In genomic region chr3:164418426-164418825, GRCh38 we compare ENCODE assay signal across 16 cellular contexts.
DNase-seq lines count a peak whose midpoint lies in the region; ATAC-seq and TF ChIP-seq lines count a peak whose summit lies in the region.
"Had no signal": no experiment of that assay in that cellular context is flagged by ENCODE, and none has a peak within 500 bp of the region (broad histone marks: within the 10 kb centered on the region; RNA-seq: fewer than 3 reads in every experiment).

No MANE protein-coding gene starts in this region.

- H3K27ac ChIP-seq in upper lobe of right lung, result no peak overlapping the region
- H3K27ac ChIP-seq: cardiac muscle cell, RWPE1 had no signal

- TF ChIP-seq CTCF in type B pancreatic cell (conservative IDR thresholded peaks at IDR 0.05), result no peak
- no peak for TF ChIP-seq CTCF in upper lobe of right lung (IDR thresholded peaks at IDR 0.05)

- intact Hi-C loops in upper lobe of right lung (cut with DNase I), result no loop called here

- DNase-seq in DMS 273 treated with DMSO at 0.1 percent for 48 hours (lab: John Stamatoyannopoulos, UW) (peak; percentile 71), NCI-H1694 treated with DMSO at 0.1 percent for 48 hours (lab: John Stamatoyannopoulos, UW) (peak; percentile 81), NCI-H524 (lab: John Stamatoyannopoulos, UW) (peak; percentile 93), iris pigment epithelial cell (ENCODE audit: low read depth) (peak; percentile 1), SK-N-DZ (ENCODE audit: low spot score) (no peak), type B pancreatic cell (ENCODE audit: extremely low spot score, unreplicated experiment) (no peak), upper lobe of right lung (no peak)
- DNase-seq in activated CD4-positive, alpha-beta T cell treated with anti-CD3 and anti-CD28 coated beads, Interleukin-2, amount 50 U/mL, for 1 hour, result no peak
- DNase-seq: activated CD4-positive, CD25-positive, alpha-beta regulatory T cell treated with anti-CD3 and anti-CD28 coated beads, Interleukin-2, amount 50 U/mL, for 72 hours; activated CD8-positive, alpha-beta memory T cell treated with anti-CD3 and anti-CD28 coated beads, Interleukin-2, amount 50 U/mL, for 48 hours; activated naive CD8-positive, alpha-beta T cell treated with anti-CD3 and anti-CD28 coated beads for 36 hours; GDM1; naive thymus-derived CD8-positive, alpha-beta T cell; NCI-H226 had no signal

- peaks cover 4% of the 10 kb centered on the region for H3K4me1 Mint-ChIP-seq in type B pancreatic cell (ENCODE audit: unreplicated experiment)
- H3K4me1 Mint-ChIP-seq: activated naive CD8-positive, alpha-beta T cell treated with anti-CD3 and anti-CD28 coated beads for 36 hours; naive thymus-derived CD8-positive, alpha-beta T cell had no signal

- H3K36me3 Mint-ChIP-seq in type B pancreatic cell, result no peaks in the 10 kb centered on the region
- H3K36me3 Mint-ChIP-seq: activated naive CD8-positive, alpha-beta T cell treated with anti-CD3 and anti-CD28 coated beads for 36 hours; naive thymus-derived CD8-positive, alpha-beta T cell had no signal

- H3K4me3 Mint-ChIP-seq in type B pancreatic cell, result no peak overlapping the region
- H3K4me3 Mint-ChIP-seq: activated naive CD8-positive, alpha-beta T cell treated with anti-CD3 and anti-CD28 coated beads for 36 hours; naive thymus-derived CD8-positive, alpha-beta T cell had no signal

- H3K27me3 ChIP-seq in upper lobe of right lung, result no peaks in the 10 kb centered on the region
- H3K27me3 ChIP-seq: cardiac muscle cell had no signal

- no peaks in the 10 kb centered on the region for H3K4me1 ChIP-seq in upper lobe of right lung

- H3K9me3 Mint-ChIP-seq in type B pancreatic cell, result no peaks in the 10 kb centered on the region

- H3K27ac Mint-ChIP-seq in type B pancreatic cell, result no peak overlapping the region
- H3K27ac Mint-ChIP-seq: activated naive CD8-positive, alpha-beta T cell treated with anti-CD3 and anti-CD28 coated beads for 36 hours; naive thymus-derived CD8-positive, alpha-beta T cell had no signal

- no peak for ATAC-seq in upper lobe of right lung
- ATAC-seq: naive thymus-derived CD8-positive, alpha-beta T cell had no signal

- no peak overlapping the region for H3K4me3 ChIP-seq in upper lobe of right lung
- H3K4me3 ChIP-seq: cardiac muscle cell had no signal

- H3K36me3 ChIP-seq in upper lobe of right lung, result no peaks in the 10 kb centered on the region
- H3K36me3 ChIP-seq: cardiac muscle cell had no signal

- no peaks in the 10 kb centered on the region for H3K9me3 ChIP-seq in upper lobe of right lung

- no peaks in the 10 kb centered on the region for H3K27me3 Mint-ChIP-seq in type B pancreatic cell
- H3K27me3 Mint-ChIP-seq: activated naive CD8-positive, alpha-beta T cell treated with anti-CD3 and anti-CD28 coated beads for 36 hours; naive thymus-derived CD8-positive, alpha-beta T cell had no signal

Comparison
In these comparisons a context has a peak if more than half of its experiments do, and no peak if none do; other contexts are left out.
1. DNase-seq: peak in DMS 273 treated with DMSO at 0.1 percent for 48 hours (single experiment), NCI-H1694 treated with DMSO at 0.1 percent for 48 hours (single experiment), NCI-H524 (2 of 2) and iris pigment epithelial cell (single experiment); none in SK-N-DZ (single experiment), type B pancreatic cell (single experiment), upper lobe of right lung (single experiment) and activated CD4-positive, alpha-beta T cell treated with anti-CD3 and anti-CD28 coated beads, Interleukin-2, amount 50 U/mL, for 1 hour (single experiment).